In genomic region chr1:27152004-27152828, GRCh38 we compare ENCODE assay signal across 1 cellular context.
TF ChIP-seq lines count a peak whose summit lies in the region.

No MANE protein-coding gene starts in this region.

TF ChIP-seq in GM23338, 12 proteins besides CTCF, POLR2A, EP300 and RAD21 (continued from another document):
- TF ChIP-seq, protein P1, sequence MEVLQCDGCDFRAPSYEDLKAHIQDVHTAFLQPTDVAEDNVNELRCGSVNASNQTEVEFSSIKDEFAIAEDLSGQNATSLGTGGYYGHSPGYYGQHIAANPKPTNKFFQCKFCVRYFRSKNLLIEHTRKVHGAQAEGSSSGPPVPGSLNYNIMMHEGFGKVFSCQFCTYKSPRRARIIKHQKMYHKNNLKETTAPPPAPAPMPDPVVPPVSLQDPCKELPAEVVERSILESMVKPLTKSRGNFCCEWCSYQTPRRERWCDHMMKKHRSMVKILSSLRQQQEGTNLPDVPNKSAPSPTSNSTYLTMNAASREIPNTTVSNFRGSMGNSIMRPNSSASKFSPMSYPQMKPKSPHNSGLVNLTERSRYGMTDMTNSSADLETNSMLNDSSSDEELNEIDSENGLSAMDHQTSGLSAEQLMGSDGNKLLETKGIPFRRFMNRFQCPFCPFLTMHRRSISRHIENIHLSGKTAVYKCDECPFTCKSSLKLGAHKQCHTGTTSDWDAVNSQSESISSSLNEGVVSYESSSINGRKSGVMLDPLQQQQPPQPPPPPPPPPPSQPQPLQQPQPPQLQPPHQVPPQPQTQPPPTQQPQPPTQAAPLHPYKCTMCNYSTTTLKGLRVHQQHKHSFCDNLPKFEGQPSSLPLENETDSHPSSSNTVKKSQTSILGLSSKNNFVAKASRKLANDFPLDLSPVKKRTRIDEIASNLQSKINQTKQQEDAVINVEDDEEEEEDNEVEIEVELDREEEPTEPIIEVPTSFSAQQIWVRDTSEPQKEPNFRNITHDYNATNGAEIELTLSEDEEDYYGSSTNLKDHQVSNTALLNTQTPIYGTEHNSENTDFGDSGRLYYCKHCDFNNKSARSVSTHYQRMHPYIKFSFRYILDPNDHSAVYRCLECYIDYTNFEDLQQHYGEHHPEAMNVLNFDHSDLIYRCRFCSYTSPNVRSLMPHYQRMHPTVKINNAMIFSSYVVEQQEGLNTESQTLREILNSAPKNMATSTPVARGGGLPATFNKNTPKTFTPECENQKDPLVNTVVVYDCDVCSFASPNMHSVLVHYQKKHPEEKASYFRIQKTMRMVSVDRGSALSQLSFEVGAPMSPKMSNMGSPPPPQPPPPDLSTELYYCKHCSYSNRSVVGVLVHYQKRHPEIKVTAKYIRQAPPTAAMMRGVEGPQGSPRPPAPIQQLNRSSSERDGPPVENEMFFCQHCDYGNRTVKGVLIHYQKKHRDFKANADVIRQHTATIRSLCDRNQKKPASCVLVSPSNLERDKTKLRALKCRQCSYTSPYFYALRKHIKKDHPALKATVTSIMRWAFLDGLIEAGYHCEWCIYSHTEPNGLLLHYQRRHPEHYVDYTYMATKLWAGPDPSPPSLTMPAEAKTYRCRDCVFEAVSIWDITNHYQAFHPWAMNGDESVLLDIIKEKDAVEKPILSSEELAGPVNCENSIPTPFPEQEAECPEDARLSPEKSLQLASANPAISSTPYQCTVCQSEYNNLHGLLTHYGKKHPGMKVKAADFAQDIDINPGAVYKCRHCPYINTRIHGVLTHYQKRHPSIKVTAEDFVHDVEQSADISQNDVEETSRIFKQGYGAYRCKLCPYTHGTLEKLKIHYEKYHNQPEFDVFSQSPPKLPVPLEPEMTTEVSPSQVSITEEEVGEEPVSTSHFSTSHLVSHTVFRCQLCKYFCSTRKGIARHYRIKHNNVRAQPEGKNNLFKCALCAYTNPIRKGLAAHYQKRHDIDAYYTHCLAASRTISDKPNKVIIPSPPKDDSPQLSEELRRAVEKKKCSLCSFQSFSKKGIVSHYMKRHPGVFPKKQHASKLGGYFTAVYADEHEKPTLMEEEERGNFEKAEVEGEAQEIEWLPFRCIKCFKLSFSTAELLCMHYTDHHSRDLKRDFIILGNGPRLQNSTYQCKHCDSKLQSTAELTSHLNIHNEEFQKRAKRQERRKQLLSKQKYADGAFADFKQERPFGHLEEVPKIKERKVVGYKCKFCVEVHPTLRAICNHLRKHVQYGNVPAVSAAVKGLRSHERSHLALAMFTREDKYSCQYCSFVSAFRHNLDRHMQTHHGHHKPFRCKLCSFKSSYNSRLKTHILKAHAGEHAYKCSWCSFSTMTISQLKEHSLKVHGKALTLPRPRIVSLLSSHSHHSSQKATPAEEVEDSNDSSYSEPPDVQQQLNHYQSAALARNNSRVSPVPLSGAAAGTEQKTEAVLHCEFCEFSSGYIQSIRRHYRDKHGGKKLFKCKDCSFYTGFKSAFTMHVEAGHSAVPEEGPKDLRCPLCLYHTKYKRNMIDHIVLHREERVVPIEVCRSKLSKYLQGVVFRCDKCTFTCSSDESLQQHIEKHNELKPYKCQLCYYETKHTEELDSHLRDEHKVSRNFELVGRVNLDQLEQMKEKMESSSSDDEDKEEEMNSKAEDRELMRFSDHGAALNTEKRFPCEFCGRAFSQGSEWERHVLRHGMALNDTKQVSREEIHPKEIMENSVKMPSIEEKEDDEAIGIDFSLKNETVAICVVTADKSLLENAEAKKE (CRISPR knock-in tag; IDR thresholded peaks at IDR 0.05), result no peak
- no peak for TF ChIP-seq JUNB (IDR thresholded peaks at IDR 0.05; ENCODE audit: unreplicated experiment)
- TF ChIP-seq NANOG (IDR thresholded peaks at IDR 0.05; ENCODE audit: borderline replicate concordance), result no peak
- TF ChIP-seq, protein P2, sequence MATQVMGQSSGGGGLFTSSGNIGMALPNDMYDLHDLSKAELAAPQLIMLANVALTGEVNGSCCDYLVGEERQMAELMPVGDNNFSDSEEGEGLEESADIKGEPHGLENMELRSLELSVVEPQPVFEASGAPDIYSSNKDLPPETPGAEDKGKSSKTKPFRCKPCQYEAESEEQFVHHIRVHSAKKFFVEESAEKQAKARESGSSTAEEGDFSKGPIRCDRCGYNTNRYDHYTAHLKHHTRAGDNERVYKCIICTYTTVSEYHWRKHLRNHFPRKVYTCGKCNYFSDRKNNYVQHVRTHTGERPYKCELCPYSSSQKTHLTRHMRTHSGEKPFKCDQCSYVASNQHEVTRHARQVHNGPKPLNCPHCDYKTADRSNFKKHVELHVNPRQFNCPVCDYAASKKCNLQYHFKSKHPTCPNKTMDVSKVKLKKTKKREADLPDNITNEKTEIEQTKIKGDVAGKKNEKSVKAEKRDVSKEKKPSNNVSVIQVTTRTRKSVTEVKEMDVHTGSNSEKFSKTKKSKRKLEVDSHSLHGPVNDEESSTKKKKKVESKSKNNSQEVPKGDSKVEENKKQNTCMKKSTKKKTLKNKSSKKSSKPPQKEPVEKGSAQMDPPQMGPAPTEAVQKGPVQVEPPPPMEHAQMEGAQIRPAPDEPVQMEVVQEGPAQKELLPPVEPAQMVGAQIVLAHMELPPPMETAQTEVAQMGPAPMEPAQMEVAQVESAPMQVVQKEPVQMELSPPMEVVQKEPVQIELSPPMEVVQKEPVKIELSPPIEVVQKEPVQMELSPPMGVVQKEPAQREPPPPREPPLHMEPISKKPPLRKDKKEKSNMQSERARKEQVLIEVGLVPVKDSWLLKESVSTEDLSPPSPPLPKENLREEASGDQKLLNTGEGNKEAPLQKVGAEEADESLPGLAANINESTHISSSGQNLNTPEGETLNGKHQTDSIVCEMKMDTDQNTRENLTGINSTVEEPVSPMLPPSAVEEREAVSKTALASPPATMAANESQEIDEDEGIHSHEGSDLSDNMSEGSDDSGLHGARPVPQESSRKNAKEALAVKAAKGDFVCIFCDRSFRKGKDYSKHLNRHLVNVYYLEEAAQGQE (IDR thresholded peaks at IDR 0.05; ENCODE audit: unreplicated experiment), result no peak
- TF ChIP-seq POLR2AphosphoS5 (IDR thresholded peaks at IDR 0.05; ENCODE audit: low read depth), result no peak
- no peak for TF ChIP-seq EZH2 (IDR thresholded peaks at IDR 0.05; ENCODE audit: low read depth, unreplicated experiment)
